Comparison of ENCODE assay signal across 12 cellular contexts in the genomic region with DNA sequence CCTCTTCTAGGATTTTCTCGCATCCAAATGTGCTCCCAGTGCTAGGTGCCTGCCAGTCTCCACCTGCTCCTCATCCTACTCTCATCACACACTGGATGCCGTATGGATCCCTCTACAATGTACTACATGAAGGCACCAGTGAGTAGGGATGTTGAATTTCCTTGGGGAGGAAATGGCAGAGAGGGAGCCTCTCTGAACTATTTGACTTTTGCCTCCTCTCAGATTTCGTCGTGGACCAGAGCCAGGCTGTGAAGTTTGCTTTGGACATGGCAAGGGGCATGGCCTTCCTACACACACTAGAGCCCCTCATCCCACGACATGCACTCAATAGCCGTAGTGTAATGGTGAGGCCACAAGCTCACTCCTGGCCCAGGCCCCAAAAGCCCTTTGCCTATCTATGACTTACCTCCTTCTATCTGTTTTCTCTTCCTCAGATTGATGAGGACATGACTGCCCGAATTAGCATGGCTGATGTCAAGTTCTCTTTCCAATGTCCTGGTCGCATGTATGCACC. TPM values are rescaled to one million over a fixed set of nuclear protein-coding genes. Genes with fewer than 3 reads are reported as not detected.
DNase-seq lines count a peak whose midpoint lies in the region; ATAC-seq and TF ChIP-seq lines count a peak whose summit lies in the region.
"Had no signal": no experiment of that assay in that cellular context is flagged by ENCODE, and none has a peak within 500 bp of the region (broad histone marks: within the 10 kb centered on the region; RNA-seq: fewer than 3 reads in every experiment).

No MANE protein-coding gene starts in this region.

- ATAC-seq in activated CD8-positive, alpha-beta T cell treated with anti-CD3 and anti-CD28 coated beads for 36 hours = no peak
- no peak for ATAC-seq in gastroesophageal sphincter
- no peak for ATAC-seq in HG03439 (IDR thresholded peaks at IDR 0.05; ENCODE audit: unreplicated experiment)
- no peak for ATAC-seq in HG02759 (IDR thresholded peaks at IDR 0.05; ENCODE audit: unreplicated experiment)
- ATAC-seq: foreskin keratinocyte had no signal

- POLR2A ChIA-PET in activated CD8-positive, alpha-beta T cell treated with anti-CD3 and anti-CD28 coated beads for 36 hours (lab: Charles Lee) = interaction anchor here (1.5 to 7.8 kb wide), 3 partner anchors 44 to 74 kb away, joined by 4 to 48 read pairs (median 13); partner anchors contain the start of gene MRPL17

- H3K36me3 Mint-ChIP-seq in T-helper 1 cell treated with Interleukin-12 subunit alpha and Interleukin-12 subunit beta and Interleukin-4 antibody, amounts not matched to agents 30 μg/mL and 1 μg/mL, for 36 hours (ENCODE audit: low read depth) = peaks cover 36% of the 10 kb centered on the region
- peaks cover 49% of the 10 kb centered on the region for H3K36me3 Mint-ChIP-seq in activated CD8-positive, alpha-beta T cell treated with anti-CD3 and anti-CD28 coated beads for 36 hours (ENCODE audit: low read depth)

- WGBS in gastroesophageal sphincter (ENCODE audit: low coverage in 1 of 2), 2 donors = 67 to 68% methylated on average over 3 of the region's 8 CpGs
- WGBS in smooth muscle cell (ENCODE audit: low lambda C conversion rate) = 97% methylated on average over 8 of the region's 8 CpGs

- H2AFZ ChIP-seq in smooth muscle cell (ENCODE audit: low read depth) = no peak overlapping the region

- peaks cover 63% of the 10 kb centered on the region for H3K79me2 ChIP-seq in smooth muscle cell (ENCODE audit: low read depth)

- H3K4me3 ChIP-seq in gastroesophageal sphincter = no peak overlapping the region
- no peak overlapping the region for H3K4me3 ChIP-seq in smooth muscle cell

- H3K9ac ChIP-seq in smooth muscle cell (ENCODE audit: low read depth) = no peak overlapping the region

- H3K9me3 ChIP-seq in gastroesophageal sphincter = no peaks in the 10 kb centered on the region
- no peaks in the 10 kb centered on the region for H3K9me3 ChIP-seq in smooth muscle cell (replicated peaks; ENCODE audit: low read depth)

- H3F3A ChIP-seq in smooth muscle cell (ENCODE audit: low read depth) = peaks cover 64% of the 10 kb centered on the region

- peaks cover 39% of the 10 kb centered on the region for H3K4me1 Mint-ChIP-seq in T-helper 1 cell treated with Interleukin-12 subunit alpha and Interleukin-12 subunit beta and Interleukin-4 antibody, amounts not matched to agents 30 μg/mL and 1 μg/mL, for 36 hours (ENCODE audit: low read depth)
- H3K4me1 Mint-ChIP-seq in activated CD8-positive, alpha-beta T cell treated with anti-CD3 and anti-CD28 coated beads for 36 hours (ENCODE audit: low read depth) = peaks cover 50% of the 10 kb centered on the region

- peak overlapping the region; percentile 20 for H3K4me3 Mint-ChIP-seq in T-helper 1 cell treated with Interleukin-12 subunit alpha and Interleukin-12 subunit beta and Interleukin-4 antibody, amounts not matched to agents 30 μg/mL and 1 μg/mL, for 36 hours
- peak overlapping the region; percentile 20 for H3K4me3 Mint-ChIP-seq in activated CD8-positive, alpha-beta T cell treated with anti-CD3 and anti-CD28 coated beads for 36 hours

- DNase-seq in T-helper 1 cell (no peak), smooth muscle cell (lab: John Stamatoyannopoulos, UW; ENCODE audit: unreplicated experiment) (no peak), COLO668 (lab: John Stamatoyannopoulos, UW; ENCODE audit: unreplicated experiment) (no peak)
- DNase-seq in activated CD8-positive, alpha-beta T cell treated with anti-CD3 and anti-CD28 coated beads for 36 hours = no peak
- DNase-seq: cortex of kidney, DND-41, foreskin keratinocyte, NCI-H1694 had no signal

- H3K27me3 Mint-ChIP-seq in T-helper 1 cell treated with Interleukin-12 subunit alpha and Interleukin-12 subunit beta and Interleukin-4 antibody, amounts not matched to agents 30 μg/mL and 1 μg/mL, for 36 hours (ENCODE audit: low read depth) = no peaks in the 10 kb centered on the region
- H3K27me3 Mint-ChIP-seq in activated CD8-positive, alpha-beta T cell treated with anti-CD3 and anti-CD28 coated beads for 36 hours = no peaks in the 10 kb centered on the region

- no peaks in the 10 kb centered on the region for H3K9me3 Mint-ChIP-seq in T-helper 1 cell treated with Interleukin-12 subunit alpha and Interleukin-12 subunit beta and Interleukin-4 antibody, amounts not matched to agents 30 μg/mL and 1 μg/mL, for 36 hours
- no peaks in the 10 kb centered on the region for H3K9me3 Mint-ChIP-seq in activated CD8-positive, alpha-beta T cell treated with anti-CD3 and anti-CD28 coated beads for 36 hours

- TF ChIP-seq POLR2A in gastroesophageal sphincter (IDR thresholded peaks at IDR 0.05) = no peak

- peaks cover 7 to 85% (median 34%) of the 10 kb centered on the region in 3 donors for H3K4me1 ChIP-seq in gastroesophageal sphincter
- H3K4me1 ChIP-seq in smooth muscle cell (ENCODE audit: low read depth) = peaks cover 45% of the 10 kb centered on the region

- H3K27ac ChIP-seq in gastroesophageal sphincter (peak overlapping the region; percentile 89 to 99 (median 98)), smooth muscle cell (ENCODE audit: low read depth) (peak overlapping the region; percentile 99)
- H3K27ac ChIP-seq: foreskin keratinocyte had no signal

- H4K20me1 ChIP-seq in smooth muscle cell (ENCODE audit: low read depth) = peaks cover 5% of the 10 kb centered on the region

- no peak for TF ChIP-seq EP300 in gastroesophageal sphincter (IDR thresholded peaks at IDR 0.05)

- H3K4me2 ChIP-seq in smooth muscle cell = no peak overlapping the region

- H3K27ac Mint-ChIP-seq in T-helper 1 cell treated with Interleukin-12 subunit alpha and Interleukin-12 subunit beta and Interleukin-4 antibody, amounts not matched to agents 30 μg/mL and 1 μg/mL, for 36 hours = no peak overlapping the region
- peak overlapping the region; percentile 67 for H3K27ac Mint-ChIP-seq in activated CD8-positive, alpha-beta T cell treated with anti-CD3 and anti-CD28 coated beads for 36 hours

- CTCF ChIA-PET in activated CD8-positive, alpha-beta T cell treated with anti-CD3 and anti-CD28 coated beads for 36 hours (lab: Charles Lee) = interaction anchor here (0.8 to 1.3 kb wide), 2 partner anchors 74 to 146 kb away, joined by 3 to 4 read pairs; partner anchors contain the start of gene MRPL17

- TF ChIP-seq CTCF in activated CD8-positive, alpha-beta T cell treated with anti-CD3 and anti-CD28 coated beads for 36 hours (IDR thresholded peaks at IDR 0.05) = no peak
- TF ChIP-seq CTCF in gastroesophageal sphincter (IDR thresholded peaks at IDR 0.05) (no peak), smooth muscle cell (IDR thresholded peaks at IDR 0.05; ENCODE audit: borderline replicate concordance, insufficient read depth, poor library complexity, severe bottlenecking) (no peak)

- intact Hi-C loops in activated CD8-positive, alpha-beta T cell treated with anti-CD3 and anti-CD28 coated beads for 36 hours (cut with micrococcal nuclease) = loop anchor here (10.0 kb wide), 3 partner anchors 45 to 215 kb away; partner anchors contain the start of genes DCHS1 and SMPD1

- H3K36me3 ChIP-seq in gastroesophageal sphincter (peaks cover 4 to 41% of the 10 kb centered on the region in 2 donors), smooth muscle cell (ENCODE audit: low read depth) (no peaks in the 10 kb centered on the region)

- no peaks in the 10 kb centered on the region for H3K27me3 ChIP-seq in gastroesophageal sphincter
- no peaks in the 10 kb centered on the region for H3K27me3 ChIP-seq in smooth muscle cell (ENCODE audit: low read depth)
- H3K27me3 ChIP-seq: foreskin keratinocyte had no signal

RNA-seq across cellular contexts. Expression of gene TAF10, which starts 2.5 kb away (rescaled TPM):
- total RNA-seq in activated CD8-positive, alpha-beta T cell treated with anti-CD3 and anti-CD28 coated beads for 36 hours = 100 to 1,000 TPM; 151 to 160 TPM
- total RNA-seq in gastroesophageal sphincter = 10 to 100 TPM; 21.7 to 41.1 (median 35.4) TPM
- 67.9 and 83.3 TPM in 2 replicates for total RNA-seq in smooth muscle cell
- polyA plus RNA-seq in smooth muscle cell = 373 and 378 TPM in 2 replicates

RNA-seq across cellular contexts. Expression of gene ILK, which starts 6.0 kb away (rescaled TPM):
- total RNA-seq in activated CD8-positive, alpha-beta T cell treated with anti-CD3 and anti-CD28 coated beads for 36 hours = 10 to 100 TPM; 70.6 to 71.7 TPM
- total RNA-seq in gastroesophageal sphincter (100 to 1,000 TPM; 395 to 658 (median 466) TPM), smooth muscle cell (138 and 166 TPM in 2 replicates)
- 236 and 238 TPM in 2 replicates for polyA plus RNA-seq in smooth muscle cell

RNA-seq across cellular contexts. Expression of gene RRP8, which starts 6.1 kb away (rescaled TPM):
- 10 to 100 TPM; 39.6 to 43.1 TPM for total RNA-seq in activated CD8-positive, alpha-beta T cell treated with anti-CD3 and anti-CD28 coated beads for 36 hours
- 10 to 100 TPM; 25.7 to 32.4 (median 28.1) TPM for total RNA-seq in gastroesophageal sphincter
- 10.2 and 13.5 TPM in 2 replicates for total RNA-seq in smooth muscle cell
- 23.5 and 24.9 TPM in 2 replicates for polyA plus RNA-seq in smooth muscle cell

RNA-seq across cellular contexts. Expression of gene TPP1, which starts 9.7 kb away (rescaled TPM):
- 10 to 100 TPM; 28.1 to 31.4 TPM for total RNA-seq in activated CD8-positive, alpha-beta T cell treated with anti-CD3 and anti-CD28 coated beads for 36 hours
- total RNA-seq in gastroesophageal sphincter (10 to 100 TPM; 67.6 to 84.4 (median 76.9) TPM), smooth muscle cell (21.6 and 37.3 TPM in 2 replicates)
- polyA plus RNA-seq in smooth muscle cell = 54.1 and 55.4 TPM in 2 replicates

RNA-seq across cellular contexts. Expression of gene DCHS1, which starts 46.0 kb away (rescaled TPM):
- 1 to 10 TPM; 1.6 TPM for total RNA-seq in activated CD8-positive, alpha-beta T cell treated with anti-CD3 and anti-CD28 coated beads for 36 hours
- total RNA-seq in gastroesophageal sphincter (10 to 100 TPM; 22.2 to 59.8 (median 37.8) TPM), smooth muscle cell (25.1 and 34.2 TPM in 2 replicates)
- polyA plus RNA-seq in smooth muscle cell = 21.0 and 24.5 TPM in 2 replicates
